In the genomic region with DNA sequence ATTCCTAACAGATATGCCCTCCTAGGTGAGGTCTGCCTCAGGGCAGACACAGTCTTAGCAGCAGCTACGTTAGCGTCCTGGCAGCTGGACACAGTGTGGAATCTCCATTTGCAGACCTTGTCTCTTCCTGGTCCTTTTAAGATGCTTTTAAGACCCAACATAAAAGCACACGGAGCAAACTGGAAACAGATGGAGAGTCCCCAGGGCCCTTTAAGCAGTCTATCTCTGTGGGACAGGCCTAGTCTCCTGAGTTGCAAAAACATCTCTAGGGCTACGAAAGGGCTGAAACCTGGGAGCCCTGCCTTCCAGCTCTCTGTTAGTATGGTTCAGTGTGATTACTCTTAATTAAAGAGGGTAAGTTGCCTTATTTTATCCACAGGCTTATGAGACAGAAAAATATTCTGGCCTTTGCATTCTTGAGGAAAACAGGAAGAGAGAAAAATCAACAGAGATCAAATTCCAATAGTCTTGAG, we compare ENCODE assay signal across 13 cellular contexts.
DNase-seq lines count a peak whose midpoint lies in the region; ATAC-seq and TF ChIP-seq lines count a peak whose summit lies in the region.
"Had no signal": no experiment of that assay in that cellular context is flagged by ENCODE, and none has a peak within 500 bp of the region (broad histone marks: within the 10 kb centered on the region; RNA-seq: fewer than 3 reads in every experiment).

No MANE protein-coding gene starts in this region.

- H3K27ac Mint-ChIP-seq in endothelial cell (ENCODE audit: unreplicated experiment): no peak overlapping the region
- H3K27ac Mint-ChIP-seq: T-cell had no signal

- H3K4me3 ChIP-seq in AG10803 (ENCODE audit: low read length) (no peak overlapping the region), IMR-90 (ENCODE audit: insufficient read depth, low read depth, low read length) (no peak overlapping the region), cardiac fibroblast (replicated peaks in 1 of 2; ENCODE audit: low read depth in 2 of 2, low read length in 2 of 2) (no peak overlapping the region), mesodermal cell (ENCODE audit: extremely low read depth, insufficient read depth, low read length, poor library complexity, severe bottlenecking) (no peak overlapping the region)
- H3K4me3 ChIP-seq: lung had no signal

- peak overlapping the region; percentile 11 for H3K4me2 ChIP-seq in IMR-90 (ENCODE audit: low read depth, low read length)

- H3K9me3 Mint-ChIP-seq in endothelial cell (ENCODE audit: unreplicated experiment): no peaks in the 10 kb centered on the region

- TF ChIP-seq RAD21 in IMR-90 (IDR thresholded peaks at IDR 0.05; ENCODE audit: low read length): no peak

- peak overlapping the region; percentile 100 for H2AK5ac ChIP-seq in IMR-90 (ENCODE audit: low read depth, low read length)

- peaks cover 2% of the 10 kb centered on the region; the same call in 1 of the 2 replicates for H3K9me3 ChIP-seq in IMR-90 (ENCODE audit: control insufficient read depth, insufficient read depth, low read length)
- H3K9me3 ChIP-seq in mesodermal cell (ENCODE audit: control insufficient read depth, low read length): no peaks in the 10 kb centered on the region

- H2AFZ ChIP-seq in IMR-90 (replicated peaks; ENCODE audit: low read length, poor library complexity): peak overlapping the region; percentile 38

- H3K27ac ChIP-seq in IMR-90 (ENCODE audit: insufficient read depth, low read length) (peak overlapping the region; percentile 99), mesodermal cell (ENCODE audit: low read depth, low read length, severe bottlenecking) (peak overlapping the region; percentile 87)

- H3K9me1 ChIP-seq in IMR-90 (ENCODE audit: insufficient read depth, low read length): peaks cover 13% of the 10 kb centered on the region

- WGBS in IMR-90 (ENCODE audit: extremely low coverage in 2 of 2, insufficient read length in 1 of 2), 2 experiments: 80% methylated on average over 1 of the region's 4 CpGs; no CpG with 5 or more reads in 1 of the 2 experiments
- WGBS in mesodermal cell (ENCODE audit: insufficient coverage in 2 of 2), 2 experiments: 78 to 83% methylated on average over 3 to 4 of the region's 4 CpGs

- H3K4me1 ChIP-seq in IMR-90 (ENCODE audit: control insufficient read depth, insufficient read depth, low read length): peaks cover 23% of the 10 kb centered on the region
- peaks cover 42% of the 10 kb centered on the region for H3K4me1 ChIP-seq in mesodermal cell (ENCODE audit: control insufficient read depth, insufficient read depth, low read length, poor library complexity, severe bottlenecking)

- H3K14ac ChIP-seq in IMR-90 (replicated peaks; ENCODE audit: low read depth, low read length): peak overlapping the region; percentile 96

- no peaks in the 10 kb centered on the region for H4K20me1 ChIP-seq in IMR-90 (ENCODE audit: insufficient read depth, low read length)

- peak overlapping the region; percentile 97 for H4K91ac ChIP-seq in IMR-90 (ENCODE audit: insufficient read depth, low read depth, low read length)

- H3K27me3 Mint-ChIP-seq in endothelial cell (ENCODE audit: unreplicated experiment): peaks cover 5% of the 10 kb centered on the region
- H3K27me3 Mint-ChIP-seq: T-cell had no signal

- no peak for TF ChIP-seq CTCF in AG10803 (conservative IDR thresholded peaks at IDR 0.05; ENCODE audit: low read length)
- no peak for TF ChIP-seq CTCF in IMR-90 (conservative IDR thresholded peaks at IDR 0.05; ENCODE audit: low read depth, low read length)
- no peak for TF ChIP-seq CTCF in cardiac fibroblast (IDR thresholded peaks at IDR 0.05; ENCODE audit: low read depth, low read length)
- no peak for TF ChIP-seq CTCF in endothelial cell (IDR thresholded peaks at IDR 0.05; ENCODE audit: unreplicated experiment)

- peak; percentile 55 for ATAC-seq in IMR-90 (ENCODE audit: low read depth)
- no peak for ATAC-seq in HG02610 (IDR thresholded peaks at IDR 0.05; ENCODE audit: unreplicated experiment)
- ATAC-seq in GM18867 (IDR thresholded peaks at IDR 0.05; ENCODE audit: unreplicated experiment): no peak
- ATAC-seq: T-cell had no signal

- peak; percentile 63 for DNase-seq in AG10803 (ENCODE audit: low read depth)
- DNase-seq in IMR-90: peak; percentile 38
- DNase-seq in cardiac fibroblast (ENCODE audit: low read depth in 2 of 2): peak; percentile 22 to 45
- DNase-seq in COR-L47 (lab: John Stamatoyannopoulos, UW): no peak
- DNase-seq in endothelial cell (ENCODE audit: low spot score): no peak
- DNase-seq: DND-41, H7, NCI-H1105 treated with DMSO at 0.1 percent for 48 hours, T-cell had no signal

- peaks cover 17% of the 10 kb centered on the region for H3K4me1 Mint-ChIP-seq in endothelial cell (ENCODE audit: unreplicated experiment)
- H3K4me1 Mint-ChIP-seq: T-cell had no signal

- peak overlapping the region; percentile 92 for H3K23ac ChIP-seq in IMR-90 (ENCODE audit: low read depth, low read length)

- H3K9ac ChIP-seq in IMR-90 (ENCODE audit: low read depth, low read length): peak overlapping the region; percentile 43

- H4K5ac ChIP-seq in IMR-90 (ENCODE audit: low read depth, low read length): peak overlapping the region; percentile 98

- intact Hi-C loops in IMR-90 (cut with micrococcal nuclease): no loop called here

- H2BK120ac ChIP-seq in IMR-90 (ENCODE audit: low read depth, low read length): peak overlapping the region; percentile 98

- H2BK15ac ChIP-seq in IMR-90 (ENCODE audit: low read depth, low read length): peak overlapping the region; percentile 97

- BruUV-seq in IMR-90 (replicated peaks; lab: Mats Ljungman, UMichigan): no TSS peak

- H3K4me3 Mint-ChIP-seq in endothelial cell (ENCODE audit: unreplicated experiment): no peak overlapping the region
- H3K4me3 Mint-ChIP-seq: T-cell had no signal

- POLR2A ChIA-PET in IMR-90 (lab: Charles Lee; ENCODE audit: unreplicated experiment): no interaction called here

- peaks cover 3% of the 10 kb centered on the region for H3K36me3 Mint-ChIP-seq in endothelial cell (ENCODE audit: low read depth, unreplicated experiment)

- H3K27me3 ChIP-seq in IMR-90 (ENCODE audit: control insufficient read depth, insufficient read depth, low read length): no peaks in the 10 kb centered on the region

- peak overlapping the region; percentile 89 for H3K56ac ChIP-seq in IMR-90 (ENCODE audit: extremely low read depth, insufficient read depth, low read length)

- peak overlapping the region; percentile 97 for H3K4ac ChIP-seq in IMR-90 (ENCODE audit: low read depth, low read length)

- peak overlapping the region; percentile 99 for H2BK5ac ChIP-seq in IMR-90 (ENCODE audit: low read depth, low read length, poor library complexity, severe bottlenecking)

- peak overlapping the region; percentile 97 for H3K18ac ChIP-seq in IMR-90 (ENCODE audit: low read depth, low read length)

- peaks cover 2 to 7% of the 10 kb centered on the region in 2 experiments; a peak in 1 of 4 replicates for H3K79me1 ChIP-seq in IMR-90 (ENCODE audit: low read depth in 1 of 2, low read length in 2 of 2)

- H3K36me3 ChIP-seq in IMR-90 (ENCODE audit: control insufficient read depth, insufficient read depth, low read length) (no peaks in the 10 kb centered on the region), mesodermal cell (ENCODE audit: control insufficient read depth, insufficient read depth, low read length) (no peaks in the 10 kb centered on the region)

- H2BK20ac ChIP-seq in IMR-90 (ENCODE audit: low read depth, low read length): peak overlapping the region; percentile 97

- H2AK9ac ChIP-seq in IMR-90 (replicated peaks; ENCODE audit: low read depth, low read length, poor library complexity): peak overlapping the region; percentile 77

- in situ Hi-C loops in IMR-90 (cut with MboI; ENCODE audit: low sequenced_read_pairs): no loop called here

- dilution Hi-C loops in IMR-90 (cut with HindIII; ENCODE audit: low sequenced_read_pairs, unreplicated experiment): no loop called here

- TF ChIP-seq POLR2A in IMR-90 (IDR thresholded peaks at IDR 0.05; ENCODE audit: low read depth, low read length): no peak

- CTCF ChIA-PET in IMR-90 (lab: Yijun Ruan, JAX): no interaction called here

- peak overlapping the region; percentile 83 to 96 for H4K8ac ChIP-seq in IMR-90 (ENCODE audit: low read depth in 2 of 2, low read length in 2 of 2)

TF ChIP-seq in IMR-90, 13 proteins besides CTCF, POLR2A, EP300 and RAD21:
- TF ChIP-seq MXI1 (IDR thresholded peaks at IDR 0.05; ENCODE audit: borderline replicate concordance, low read depth, low read length): no peak
- TF ChIP-seq NFE2L2 (IDR thresholded peaks at IDR 0.05; ENCODE audit: low read depth, low read length): no peak
- TF ChIP-seq, protein P1, sequence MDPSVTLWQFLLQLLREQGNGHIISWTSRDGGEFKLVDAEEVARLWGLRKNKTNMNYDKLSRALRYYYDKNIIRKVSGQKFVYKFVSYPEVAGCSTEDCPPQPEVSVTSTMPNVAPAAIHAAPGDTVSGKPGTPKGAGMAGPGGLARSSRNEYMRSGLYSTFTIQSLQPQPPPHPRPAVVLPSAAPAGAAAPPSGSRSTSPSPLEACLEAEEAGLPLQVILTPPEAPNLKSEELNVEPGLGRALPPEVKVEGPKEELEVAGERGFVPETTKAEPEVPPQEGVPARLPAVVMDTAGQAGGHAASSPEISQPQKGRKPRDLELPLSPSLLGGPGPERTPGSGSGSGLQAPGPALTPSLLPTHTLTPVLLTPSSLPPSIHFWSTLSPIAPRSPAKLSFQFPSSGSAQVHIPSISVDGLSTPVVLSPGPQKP (IDR thresholded peaks at IDR 0.05; ENCODE audit: borderline replicate concordance, low read depth, low read length): no peak
- no peak for TF ChIP-seq FOS (IDR thresholded peaks at IDR 0.05; ENCODE audit: low read depth, low read length)

Comparison
In these comparisons a context has a peak if more than half of its experiments do, and no peak if none do; other contexts are left out.
1. DNase-seq: peak in AG10803 (single experiment), IMR-90 (single experiment) and cardiac fibroblast (2 of 2); none in COR-L47 (single experiment) and endothelial cell (single experiment).